ENCODE assay signal across 1 cellular context in genomic region chr5:160134332-160134731, GRCh38.
TF ChIP-seq lines count a peak whose summit lies in the region.

No MANE protein-coding gene starts in this region.

TF ChIP-seq in WTC11, 78 proteins besides CTCF, POLR2A, EP300 and RAD21 (continued from another document and continues in another):
- no peak for TF ChIP-seq CBFB (CRISPR knock-in tag; IDR thresholded peaks at IDR 0.05; ENCODE audit: low read depth)
- no peak for TF ChIP-seq GRHL2 (CRISPR knock-in tag; IDR thresholded peaks at IDR 0.05; ENCODE audit: insufficient replicate concordance, severe bottlenecking)
- no peak for TF ChIP-seq STAT6 (CRISPR knock-in tag; conservative IDR thresholded peaks at IDR 0.05; ENCODE audit: low read depth)
- TF ChIP-seq ERG (CRISPR knock-in tag; IDR thresholded peaks at IDR 0.05): no peak
- no peak for TF ChIP-seq AFF4 (CRISPR knock-in tag; IDR thresholded peaks at IDR 0.05; ENCODE audit: borderline replicate concordance)
- no peak for TF ChIP-seq SP1 (CRISPR knock-in tag; conservative IDR thresholded peaks at IDR 0.05)
- no peak for TF ChIP-seq RORB (CRISPR knock-in tag; IDR thresholded peaks at IDR 0.05)
- TF ChIP-seq HMGXB4 (CRISPR knock-in tag; IDR thresholded peaks at IDR 0.05): no peak
- TF ChIP-seq JAZF1 (CRISPR knock-in tag; IDR thresholded peaks at IDR 0.05): no peak
- no peak for TF ChIP-seq KAT7 (CRISPR knock-in tag; IDR thresholded peaks at IDR 0.05; ENCODE audit: borderline replicate concordance)
- peak; percentile 59; the same call in 1 of the 2 replicates for TF ChIP-seq ZNF425 (CRISPR knock-in tag; conservative IDR thresholded peaks at IDR 0.05)
- TF ChIP-seq TCF7 (CRISPR knock-in tag; IDR thresholded peaks at IDR 0.05; ENCODE audit: low read depth): no peak
- TF ChIP-seq ATF2 (CRISPR knock-in tag; IDR thresholded peaks at IDR 0.05; ENCODE audit: borderline replicate concordance, low read depth): no peak
- peak; percentile 92 for TF ChIP-seq GTF2I (CRISPR knock-in tag; conservative IDR thresholded peaks at IDR 0.05)
- TF ChIP-seq SOX15 (CRISPR knock-in tag; IDR thresholded peaks at IDR 0.05): no peak
- TF ChIP-seq NR3C1 (CRISPR knock-in tag; conservative IDR thresholded peaks at IDR 0.05; ENCODE audit: low read depth): no peak
- TF ChIP-seq FOXP4 (CRISPR knock-in tag; IDR thresholded peaks at IDR 0.05): no peak
- no peak for TF ChIP-seq ATF3 (CRISPR knock-in tag; conservative IDR thresholded peaks at IDR 0.05)
- no peak for TF ChIP-seq ZNF423 (CRISPR knock-in tag; IDR thresholded peaks at IDR 0.05)
- TF ChIP-seq ZNF532 (CRISPR knock-in tag; IDR thresholded peaks at IDR 0.05; ENCODE audit: borderline replicate concordance): no peak
- TF ChIP-seq NR1H2 (CRISPR knock-in tag; IDR thresholded peaks at IDR 0.05): no peak
- no peak for TF ChIP-seq MLX (CRISPR knock-in tag; IDR thresholded peaks at IDR 0.05)
- no peak for TF ChIP-seq NFYB (CRISPR knock-in tag; conservative IDR thresholded peaks at IDR 0.05; ENCODE audit: low read depth)
- no peak for TF ChIP-seq ZNF281 (CRISPR knock-in tag; IDR thresholded peaks at IDR 0.05)
- TF ChIP-seq MAX (CRISPR knock-in tag; IDR thresholded peaks at IDR 0.05): no peak
